32 cellular contexts compared by ENCODE assay signal in genomic region chr7:147231275-147231674, GRCh38.
DNase-seq lines count a peak whose midpoint lies in the region; ATAC-seq, FAIRE-seq and TF ChIP-seq lines count a peak whose summit lies in the region.
"Had no signal": no experiment of that assay in that cellular context is flagged by ENCODE, and none has a peak within 500 bp of the region (broad histone marks: within the 10 kb centered on the region; RNA-seq: fewer than 3 reads in every experiment).

No MANE protein-coding gene starts in this region.

- TF ChIP-seq RAD21 in HepG2 (CRISPR knock-in tag; IDR thresholded peaks at IDR 0.05) (no peak), A549 (conservative IDR thresholded peaks at IDR 0.05 in 1 of 2, IDR thresholded peaks at IDR 0.05 in 1 of 2) (no peak), K562 (CRISPR knock-in tag; conservative IDR thresholded peaks at IDR 0.05 in 1 of 2, IDR thresholded peaks at IDR 0.05 in 1 of 2) (no peak)

- no peak overlapping the region for H3K9ac ChIP-seq in HepG2 (ENCODE audit: insufficient read depth, low read depth, low read length)
- no peak overlapping the region for H3K9ac ChIP-seq in K562 (ENCODE audit: insufficient read depth in 1 of 2, low read depth in 2 of 2, low read length in 2 of 2)
- H3K9ac ChIP-seq: BLaER1; BLaER1 treated with 17β-estradiol and CSF1 and Interleukin-3, amounts not matched to agents 10 nM and 100 nM had no signal

- H2AFZ ChIP-seq in HepG2 (ENCODE audit: low read length) = no peak overlapping the region
- H2AFZ ChIP-seq in K562 (ENCODE audit: low read depth, low read length) = no peak overlapping the region

- no peaks in the 10 kb centered on the region for H3K79me2 ChIP-seq in HepG2 (ENCODE audit: insufficient read depth, low read length)
- no peaks in the 10 kb centered on the region for H3K79me2 ChIP-seq in K562 (ENCODE audit: control insufficient read depth, insufficient read depth, low read length)

- intact Hi-C loops in HepG2 (cut with micrococcal nuclease; ENCODE audit: unreplicated experiment) (no loop called here), right lobe of liver (cut with DNase I) (no loop called here), K562 (cut with micrococcal nuclease) (no loop called here)

- no TSS peak for BruUV-seq in HepG2 (replicated peaks; lab: Mats Ljungman, UMichigan)
- BruUV-seq in K562 (replicated peaks; lab: Mats Ljungman, UMichigan) = no TSS peak

- H3K4me1 ChIP-seq in HepG2 (ENCODE audit: insufficient read depth, low read length) (no peaks in the 10 kb centered on the region), right lobe of liver (no peaks in the 10 kb centered on the region), A549 (no peaks in the 10 kb centered on the region), K562 (replicated peaks in 1 of 2; ENCODE audit: control insufficient read depth in 2 of 2, insufficient read depth in 2 of 2, low read length in 2 of 2) (no peaks in the 10 kb centered on the region)
- H3K4me1 ChIP-seq: BE2C; BLaER1; BLaER1 treated with 17β-estradiol and CSF1 and Interleukin-3, amounts not matched to agents 10 nM and 100 nM; Caco-2 had no signal

- WGBS in HepG2 (ENCODE audit: low lambda C conversion rate) = 3% methylated on average over 2 of the region's 2 CpGs
- WGBS in right lobe of liver (ENCODE audit: insufficient coverage, low coverage, low lambda C conversion rate, missing lambda C conversion rate) = 32% methylated on average over 2 of the region's 2 CpGs
- 11% methylated on average over 2 of the region's 2 CpGs for WGBS in A549 (ENCODE audit: missing lambda C conversion rate)
- WGBS in K562 (ENCODE audit: insufficient coverage, low coverage, missing lambda C conversion rate) = 0% methylated on average over 2 of the region's 2 CpGs

- no peak for TF ChIP-seq CTCF in HepG2 (CRISPR knock-in tag; IDR thresholded peaks at IDR 0.05)
- TF ChIP-seq CTCF in right lobe of liver (IDR thresholded peaks at IDR 0.05) = no peak
- no peak for TF ChIP-seq CTCF in A549 (IDR thresholded peaks at IDR 0.05)
- no peak for TF ChIP-seq CTCF in K562 (IDR thresholded peaks at IDR 0.05 in 2 of 3, conservative IDR thresholded peaks at IDR 0.05 in 1 of 3; ENCODE audit: insufficient read depth in 2 of 3, low read depth in 1 of 3, low read length in 3 of 3)

- no peaks in the 10 kb centered on the region for H3K9me1 ChIP-seq in K562 (ENCODE audit: control insufficient read depth, insufficient read depth, low read length)

- no peak overlapping the region for H3K4me2 ChIP-seq in HepG2 (ENCODE audit: low read depth, low read length)
- H3K4me2 ChIP-seq in A549 = no peak overlapping the region
- H3K4me2 ChIP-seq in K562 (ENCODE audit: insufficient read depth, low read length) = no peak overlapping the region
- H3K4me2 ChIP-seq: BLaER1; BLaER1 treated with 17β-estradiol and CSF1 and Interleukin-3, amounts not matched to agents 10 nM and 100 nM had no signal

- DNase-seq in HepG2 (ENCODE audit: low spot score) = no peak
- DNase-seq in right lobe of liver = no peak
- no peak for DNase-seq in A549 (ENCODE audit: low read depth in 1 of 2, low spot score in 1 of 2)
- DNase-seq in K562 (ENCODE audit: extremely low read depth in 1 of 4, low spot score in 3 of 4) = no peak
- DNase-seq in stimulated activated CD4-positive, alpha-beta T cell treated with anti-CD3 and anti-CD28 coated beads, Interleukin-1b, Interleukin-23, amount 100 ng/mL, for 48 hours = no peak
- no peak for DNase-seq in activated CD8-positive, alpha-beta memory T cell treated with anti-CD3 and anti-CD28 coated beads for 24 hours
- DNase-seq: 8988T; ACHN; AML-193; BE2C; C1 segment of cervical spinal cord; Caco-2; Calu3; CD4-positive, alpha-beta memory T cell; CD4-positive, alpha-beta T cell; CD4-positive, CD25-positive, alpha-beta regulatory T cell; CD8-positive, alpha-beta memory T cell; CD8-positive, alpha-beta T cell; COR-L47; DMS 273 treated with DMSO at 0.1 percent for 48 hours; DMS153; DMS53; DMS79; DMS79 treated with DMSO at 0.1 percent for 48 hours; DND-41; EL had no signal

- no peak overlapping the region for H3K4me3 ChIP-seq in HepG2 (replicated peaks in 1 of 3; ENCODE audit: insufficient read depth in 1 of 3, low read depth in 2 of 3, low read length in 3 of 3)
- H3K4me3 ChIP-seq in right lobe of liver = no peak overlapping the region
- no peak overlapping the region for H3K4me3 ChIP-seq in A549
- no peak overlapping the region for H3K4me3 ChIP-seq in K562
- H3K4me3 ChIP-seq: BLaER1; BLaER1 treated with 17β-estradiol and CSF1 and Interleukin-3, amounts not matched to agents 10 nM and 100 nM had no signal

- no peak for ATAC-seq in HepG2
- ATAC-seq in right lobe of liver = no peak
- ATAC-seq in A549 = no peak
- no peak for ATAC-seq in K562
- ATAC-seq: CD8-positive, alpha-beta T cell had no signal

- H4K20me1 ChIP-seq in HepG2 (ENCODE audit: insufficient read depth, low read length) (no peaks in the 10 kb centered on the region), K562 (replicated peaks; ENCODE audit: control insufficient read depth, insufficient read depth, low read length) (no peaks in the 10 kb centered on the region)
- H4K20me1 ChIP-seq: BLaER1; BLaER1 treated with 17β-estradiol and CSF1 and Interleukin-3, amounts not matched to agents 10 nM and 100 nM had no signal

- H3K27ac ChIP-seq in HepG2 (ENCODE audit: extremely low read length, insufficient read depth, low read length) (no peak overlapping the region), right lobe of liver (no peak overlapping the region), A549 (no peak overlapping the region), K562 (ENCODE audit: extremely low read depth, low read depth, low read length) (no peak overlapping the region)
- H3K27ac ChIP-seq: 22Rv1; BLaER1; BLaER1 treated with 17β-estradiol and CSF1 and Interleukin-3, amounts not matched to agents 10 nM and 100 nM; C4-2B had no signal

- H3K9me3 ChIP-seq in HepG2 (ENCODE audit: low read length) (peaks cover 61% of the 10 kb centered on the region), right lobe of liver (no peaks in the 10 kb centered on the region), A549 (peaks cover 4% of the 10 kb centered on the region; the same call in 1 of the 3 replicates), K562 (replicated peaks; ENCODE audit: control insufficient read depth, insufficient read depth, low read depth, low read length) (no peaks in the 10 kb centered on the region)
- H3K9me3 ChIP-seq: BE2C, BLaER1, Caco-2 had no signal

- CTCF ChIA-PET in HepG2 (lab: Yijun Ruan, JAX; ENCODE audit: low intra/inter-chr PET ratio, low total read pairs) (no interaction called here), A549 (lab: Yijun Ruan, JAX) (no interaction called here), K562 (lab: Yijun Ruan, JAX; ENCODE audit: low intra/inter-chr PET ratio) (no interaction called here)

- POLR2A ChIA-PET in HepG2 (lab: Yijun Ruan, JAX) = no interaction called here
- POLR2A ChIA-PET in A549 (lab: Yijun Ruan, JAX) = no interaction called here
- POLR2A ChIA-PET in K562 (lab: Yijun Ruan, JAX) = no interaction called here

- in situ Hi-C loops in HepG2 (cut with HindIII; ENCODE audit: extremely low pct_ligation_motif_present, low pct_unique_long_range_greater_than_20kb) = no loop called here
- in situ Hi-C loops in K562 (cut with MboI) = no loop called here

- no peak for TF ChIP-seq POLR2A in HepG2 (IDR thresholded peaks at IDR 0.05; ENCODE audit: insufficient read depth in 1 of 2, low read depth in 2 of 2, low read length in 2 of 2)
- TF ChIP-seq POLR2A in right lobe of liver (IDR thresholded peaks at IDR 0.05) = no peak
- no peak for TF ChIP-seq POLR2A in A549 (IDR thresholded peaks at IDR 0.05; ENCODE audit: low read length)
- TF ChIP-seq POLR2A in K562 (conservative IDR thresholded peaks at IDR 0.05) = no peak

- TF ChIP-seq EP300 in HepG2 (IDR thresholded peaks at IDR 0.05; ENCODE audit: low read depth in 2 of 2, low read length in 2 of 2) (no peak), HepG2 (CRISPR knock-in tag; IDR thresholded peaks at IDR 0.05; ENCODE audit: borderline replicate concordance) (no peak), A549 (IDR thresholded peaks at IDR 0.05) (no peak), K562 (IDR thresholded peaks at IDR 0.05; ENCODE audit: low read length) (no peak)

- H3K36me3 ChIP-seq in HepG2 (replicated peaks in 1 of 2; ENCODE audit: control insufficient read depth in 1 of 2, insufficient read depth in 2 of 2, low read length in 2 of 2) (no peaks in the 10 kb centered on the region), right lobe of liver (no peaks in the 10 kb centered on the region), K562 (ENCODE audit: control insufficient read depth, insufficient read depth, low read length) (no peaks in the 10 kb centered on the region)
- H3K36me3 ChIP-seq: BE2C; BLaER1; BLaER1 treated with 17β-estradiol and CSF1 and Interleukin-3, amounts not matched to agents 10 nM and 100 nM had no signal

- FAIRE-seq in HepG2 (lab: Jason Lieb, UNC) = no peak
- no peak for FAIRE-seq in A549 (lab: Jason Lieb, UNC)
- FAIRE-seq in K562 (lab: Jason Lieb, UNC) = no peak
- FAIRE-seq: A204.1, D721Med had no signal

- H3K27me3 ChIP-seq in HepG2 (ENCODE audit: control insufficient read depth in 1 of 2, insufficient read depth in 2 of 2, low read length in 2 of 2) (no peaks in the 10 kb centered on the region), right lobe of liver (no peaks in the 10 kb centered on the region), K562 (ENCODE audit: control insufficient read depth in 2 of 2, insufficient read depth in 2 of 2, low read length in 2 of 2) (no peaks in the 10 kb centered on the region)
- H3K27me3 ChIP-seq: BE2C; BLaER1; BLaER1 treated with 17β-estradiol and CSF1 and Interleukin-3, amounts not matched to agents 10 nM and 100 nM had no signal

TF ChIP-seq in HepG2, 621 proteins besides CTCF, POLR2A, EP300 and RAD21:
- TF ChIP-seq ZFX (CRISPR knock-in tag; IDR thresholded peaks at IDR 0.05; ENCODE audit: low read depth) = no peak
- peak; percentile 55; the same call in 1 of the 2 replicates for TF ChIP-seq RAD51 (IDR thresholded peaks at IDR 0.05; ENCODE audit: borderline replicate concordance)
TF ChIP-seq in HepG2: peak in this region for 1.

TF ChIP-seq in A549, 52 proteins besides CTCF, POLR2A, EP300 and RAD21 (continues in another document):
- no peak for TF ChIP-seq HOXB5 (CRISPR knock-in tag; IDR thresholded peaks at IDR 0.05)

TF ChIP-seq in K562, 482 proteins besides CTCF, POLR2A, EP300 and RAD21:
- no peak for TF ChIP-seq RBM39 (optimal IDR thresholded peaks at IDR 0.05; ENCODE audit: low read depth, low read length)
- TF ChIP-seq, protein P1, sequence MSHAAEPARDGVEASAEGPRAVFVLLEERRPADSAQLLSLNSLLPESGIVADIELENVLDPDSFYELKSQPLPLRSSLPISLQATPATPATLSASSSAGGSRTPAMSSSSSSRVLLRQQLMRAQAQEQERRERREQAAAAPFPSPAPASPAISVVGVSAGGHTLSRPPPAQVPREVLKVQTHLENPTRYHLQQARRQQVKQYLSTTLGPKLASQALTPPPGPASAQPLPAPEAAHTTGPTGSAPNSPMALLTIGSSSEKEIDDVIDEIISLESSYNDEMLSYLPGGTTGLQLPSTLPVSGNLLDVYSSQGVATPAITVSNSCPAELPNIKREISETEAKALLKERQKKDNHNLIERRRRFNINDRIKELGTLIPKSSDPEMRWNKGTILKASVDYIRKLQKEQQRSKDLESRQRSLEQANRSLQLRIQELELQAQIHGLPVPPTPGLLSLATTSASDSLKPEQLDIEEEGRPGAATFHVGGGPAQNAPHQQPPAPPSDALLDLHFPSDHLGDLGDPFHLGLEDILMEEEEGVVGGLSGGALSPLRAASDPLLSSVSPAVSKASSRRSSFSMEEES (CRISPR knock-in tag; IDR thresholded peaks at IDR 0.05) = peak; percentile 81
TF ChIP-seq in K562: peak in this region for 1.
